1 cellular context compared by ENCODE assay signal in the genomic region with DNA sequence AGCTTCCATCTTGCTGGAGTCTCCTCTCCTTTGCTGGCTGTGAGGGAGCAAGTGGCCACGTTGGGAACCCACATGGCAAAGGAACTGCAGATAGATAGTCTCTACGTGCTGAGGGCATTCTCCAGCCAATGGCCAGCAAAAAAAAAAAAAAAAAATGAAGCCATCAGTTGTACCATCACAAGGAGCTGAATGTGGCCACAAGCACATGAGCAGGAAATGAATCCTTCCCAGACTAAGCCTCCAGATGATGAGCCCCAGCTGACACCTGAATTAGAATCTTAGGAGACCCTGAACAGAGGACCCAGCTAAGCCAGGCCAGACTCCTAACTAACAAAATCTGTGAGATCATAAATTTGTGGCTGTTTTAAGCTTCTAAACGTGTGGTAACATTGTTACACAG.
TF ChIP-seq lines count a peak whose summit lies in the region.

No MANE protein-coding gene starts in this region.

TF ChIP-seq in endothelial cell of umbilical vein, 7 proteins besides CTCF, POLR2A, EP300 and RAD21:
- TF ChIP-seq EZH2 (IDR thresholded peaks at IDR 0.05; ENCODE audit: borderline replicate concordance, low read depth, low read length, severe bottlenecking) (no peak), JUN (IDR thresholded peaks at IDR 0.05; ENCODE audit: borderline replicate concordance, insufficient read depth, insufficient read length, low read depth) (no peak)
- TF ChIP-seq, protein P1, sequence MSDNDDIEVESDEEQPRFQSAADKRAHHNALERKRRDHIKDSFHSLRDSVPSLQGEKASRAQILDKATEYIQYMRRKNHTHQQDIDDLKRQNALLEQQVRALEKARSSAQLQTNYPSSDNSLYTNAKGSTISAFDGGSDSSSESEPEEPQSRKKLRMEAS (IDR thresholded peaks at IDR 0.05; ENCODE audit: insufficient read depth, insufficient read length) = no peak
